In the genomic region with DNA sequence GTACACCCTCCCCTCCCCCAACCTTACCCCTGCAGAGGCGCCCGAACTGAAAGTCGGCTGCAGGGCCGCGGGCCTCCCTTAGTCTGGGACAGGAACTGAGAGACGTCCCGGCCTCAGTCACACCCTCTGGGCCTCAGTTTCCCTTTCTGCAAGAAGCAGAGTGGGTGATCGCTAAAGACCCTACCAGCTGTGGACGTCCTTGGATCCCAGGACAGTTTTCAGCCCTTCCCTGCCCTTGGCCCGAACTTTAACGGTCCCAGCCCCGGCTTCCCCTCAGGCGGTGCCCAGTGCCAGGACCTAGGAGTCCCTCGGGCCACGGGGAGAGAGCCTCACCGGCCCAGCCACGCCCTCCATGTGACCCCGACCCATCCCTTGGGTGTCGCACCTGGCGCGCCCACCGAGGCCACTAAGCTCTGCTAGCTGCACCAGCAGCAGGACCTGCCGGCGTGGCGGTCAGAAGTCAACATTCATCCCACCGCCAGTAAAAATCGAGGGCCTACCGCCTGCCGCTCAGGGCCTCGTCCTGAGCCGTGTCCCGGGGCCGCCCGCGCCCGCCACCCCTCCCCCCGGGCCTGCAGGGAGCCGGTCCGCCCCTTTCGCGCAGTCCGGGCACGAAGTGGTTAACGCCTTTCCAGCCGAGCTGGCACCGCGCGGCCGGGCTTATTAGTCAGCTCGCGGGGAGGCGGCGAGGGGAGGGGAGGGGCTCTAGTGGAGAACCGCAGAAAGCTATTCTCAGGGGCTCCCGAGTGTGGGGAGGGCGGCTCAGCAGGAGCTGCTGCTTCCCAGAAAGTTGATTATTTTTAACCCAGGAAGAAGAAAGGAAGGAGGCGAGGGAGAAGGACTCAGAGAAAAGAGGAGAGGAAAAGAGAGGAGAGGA, we compare ENCODE assay signal across 8 cellular contexts.
DNase-seq lines count a peak whose midpoint lies in the region; ATAC-seq and TF ChIP-seq lines count a peak whose summit lies in the region.

No MANE protein-coding gene starts in this region.

- intact Hi-C loops in CD4-positive, alpha-beta memory T cell (cut with micrococcal nuclease), result loop anchor here (1.0 to 5.0 kb wide), 4 partner anchors 8 to 322 kb away; no protein-coding TSS in a partner anchor
- intact Hi-C loops in IMR-90 (cut with micrococcal nuclease), result loop anchor here (1.0 to 2.0 kb wide), 4 partner anchors 72 to 356 kb away; a partner anchor contains a TSS

- TF ChIP-seq RAD21 in IMR-90 (IDR thresholded peaks at IDR 0.05; ENCODE audit: low read length), result peak; percentile 40; the same call in 1 of the 2 replicates

- H3K27ac ChIP-seq in CD4-positive, alpha-beta memory T cell (ENCODE audit: low read depth, low read length), result peak overlapping the region; percentile 63
- peak overlapping the region; percentile 99 for H3K27ac ChIP-seq in IMR-90 (ENCODE audit: insufficient read depth, low read length)

- peak; percentile 53 to 85 (median 57) for DNase-seq in CD4-positive, alpha-beta memory T cell
- DNase-seq in IMR-90, result peak; percentile 91
- DNase-seq in SHP77 (lab: John Stamatoyannopoulos, UW), result peak; percentile 81 to 92
- DNase-seq in activated naive CD4-positive, alpha-beta T cell (lab: John Stamatoyannopoulos, UW), result peak; percentile 39 to 74 (median 66)
- DNase-seq in fibroblast of villous mesenchyme (ENCODE audit: low read depth), result peak; percentile 96
- DNase-seq in nephron progenitor cell, result peak; percentile 96
- DNase-seq in stimulated activated naive B cell treated with anti-CD40 and anti-IgM and Interleukin-4, amounts not matched to agents 10 μg/mL and 1 μg/mL and 100 μg/mL, for 72 hours, result peak; percentile 50
- DNase-seq in GM19240 (ENCODE audit: insufficient read length, low spot score), result no peak

- peaks cover 0 to 10% of the 10 kb centered on the region in 2 donors for H3K36me3 Mint-ChIP-seq in CD4-positive, alpha-beta memory T cell
- no peaks in the 10 kb centered on the region for H3K36me3 Mint-ChIP-seq in nephron progenitor cell (ENCODE audit: low read depth)
- peaks cover 16 to 29% of the 10 kb centered on the region in 2 donors for H3K36me3 Mint-ChIP-seq in stimulated activated naive B cell treated with anti-CD40 and anti-IgM and Interleukin-4, amounts not matched to agents 10 μg/mL and 1 μg/mL and 100 μg/mL, for 72 hours

- H3K18ac ChIP-seq in IMR-90 (ENCODE audit: low read depth, low read length), result peak overlapping the region; percentile 98

- H4K5ac ChIP-seq in IMR-90 (ENCODE audit: low read depth, low read length), result peak overlapping the region; percentile 97

- H3K9me3 ChIP-seq in CD4-positive, alpha-beta memory T cell (ENCODE audit: control insufficient read depth in 1 of 2, low read length in 2 of 2), result no peaks in the 10 kb centered on the region
- H3K9me3 ChIP-seq in IMR-90 (ENCODE audit: control insufficient read depth, insufficient read depth, low read length), result no peaks in the 10 kb centered on the region

- H3K56ac ChIP-seq in IMR-90 (ENCODE audit: extremely low read depth, insufficient read depth, low read length), result peak overlapping the region; percentile 95

- peak overlapping the region; percentile 93 for H3K4me2 ChIP-seq in IMR-90 (ENCODE audit: low read depth, low read length)

- peak; percentile 74 for ATAC-seq in IMR-90 (ENCODE audit: low read depth)
- ATAC-seq in stimulated activated naive B cell treated with anti-CD40 and anti-IgM and Interleukin-4, amounts not matched to agents 10 μg/mL and 1 μg/mL and 100 μg/mL, for 72 hours (replicated peaks), result peak; percentile 82 to 83

- no peaks in the 10 kb centered on the region for H3K27me3 Mint-ChIP-seq in CD4-positive, alpha-beta memory T cell
- H3K27me3 Mint-ChIP-seq in nephron progenitor cell (ENCODE audit: low read depth, poor library complexity), result peaks cover 5% of the 10 kb centered on the region
- H3K27me3 Mint-ChIP-seq in stimulated activated naive B cell treated with anti-CD40 and anti-IgM and Interleukin-4, amounts not matched to agents 10 μg/mL and 1 μg/mL and 100 μg/mL, for 72 hours, result peaks cover 17 to 22% of the 10 kb centered on the region in 2 donors

- CTCF ChIA-PET in CD4-positive, alpha-beta memory T cell (lab: Charles Lee; ENCODE audit: partially characterized antibody), result interaction anchor here (0.7 to 1.3 kb wide), 4 partner anchors 36 to 323 kb away, joined by 3 to 9 read pairs (median 3); no protein-coding TSS in a partner anchor
- CTCF ChIA-PET in IMR-90 (lab: Yijun Ruan, JAX), result interaction anchor here (1.0 to 1.1 kb wide), 2 partner anchors 322 to 358 kb away, joined by 3 to 4 read pairs; no protein-coding TSS in a partner anchor

- BruUV-seq in IMR-90 (replicated peaks; lab: Mats Ljungman, UMichigan), result no TSS peak

- H3K4me1 ChIP-seq in CD4-positive, alpha-beta memory T cell (ENCODE audit: insufficient read depth, low read length), result peaks cover 28% of the 10 kb centered on the region
- peaks cover 43% of the 10 kb centered on the region for H3K4me1 ChIP-seq in IMR-90 (ENCODE audit: control insufficient read depth, insufficient read depth, low read length)

- peak overlapping the region; percentile 51 to 84 for H3K4me3 ChIP-seq in CD4-positive, alpha-beta memory T cell (ENCODE audit: low read length in 2 of 2)
- H3K4me3 ChIP-seq in IMR-90 (ENCODE audit: insufficient read depth, low read depth, low read length) (peak overlapping the region; percentile 72), fibroblast of villous mesenchyme (ENCODE audit: low read depth, low read length) (peak overlapping the region; percentile 70)

- peak overlapping the region; percentile 100 for H2AK9ac ChIP-seq in IMR-90 (replicated peaks; ENCODE audit: low read depth, low read length, poor library complexity)

- H2AK5ac ChIP-seq in IMR-90 (ENCODE audit: low read depth, low read length), result peak overlapping the region; percentile 100

- H2AFZ ChIP-seq in IMR-90 (replicated peaks; ENCODE audit: low read length, poor library complexity), result peak overlapping the region; percentile 91

- H3K9me3 Mint-ChIP-seq in CD4-positive, alpha-beta memory T cell, result no peaks in the 10 kb centered on the region
- H3K9me3 Mint-ChIP-seq in nephron progenitor cell, result no peaks in the 10 kb centered on the region
- H3K9me3 Mint-ChIP-seq in stimulated activated naive B cell treated with anti-CD40 and anti-IgM and Interleukin-4, amounts not matched to agents 10 μg/mL and 1 μg/mL and 100 μg/mL, for 72 hours, result no peaks in the 10 kb centered on the region

- peak overlapping the region; percentile 99 for H3K23ac ChIP-seq in IMR-90 (ENCODE audit: low read depth, low read length)

- peak overlapping the region; percentile 75 to 96 (median 92) for H3K27ac Mint-ChIP-seq in CD4-positive, alpha-beta memory T cell
- H3K27ac Mint-ChIP-seq in nephron progenitor cell, result peak overlapping the region; percentile 99
- peak overlapping the region; percentile 85 for H3K27ac Mint-ChIP-seq in stimulated activated naive B cell treated with anti-CD40 and anti-IgM and Interleukin-4, amounts not matched to agents 10 μg/mL and 1 μg/mL and 100 μg/mL, for 72 hours

- peak overlapping the region; percentile 99 for H2BK5ac ChIP-seq in IMR-90 (ENCODE audit: low read depth, low read length, poor library complexity, severe bottlenecking)

- H4K8ac ChIP-seq in IMR-90 (ENCODE audit: low read depth in 2 of 2, low read length in 2 of 2), result peak overlapping the region; percentile 98 to 100

- peak overlapping the region; percentile 100 for H4K91ac ChIP-seq in IMR-90 (ENCODE audit: insufficient read depth, low read depth, low read length)

- peaks cover 26 to 65% of the 10 kb centered on the region in 2 experiments for H3K79me1 ChIP-seq in IMR-90 (ENCODE audit: low read depth in 1 of 2, low read length in 2 of 2)

- H3K4ac ChIP-seq in IMR-90 (ENCODE audit: low read depth, low read length), result peak overlapping the region; percentile 100

- dilution Hi-C loops in IMR-90 (cut with HindIII; ENCODE audit: low sequenced_read_pairs, unreplicated experiment), result no loop called here

- POLR2A ChIA-PET in CD4-positive, alpha-beta memory T cell (lab: Charles Lee; ENCODE audit: partially characterized antibody), result interaction anchor here (0.7 to 6.3 kb wide), 22 partner anchors 9 to 357 kb away, joined by 3 to 44 read pairs (median 6); a partner anchor contains a TSS
- POLR2A ChIA-PET in IMR-90 (lab: Charles Lee; ENCODE audit: unreplicated experiment), result interaction anchor here (0.5 to 3.0 kb wide), 18 partner anchors 13 to 366 kb away, joined by 3 to 32 read pairs (median 7); a partner anchor contains a TSS

- H3K14ac ChIP-seq in IMR-90 (replicated peaks; ENCODE audit: low read depth, low read length), result peak overlapping the region; percentile 100

- H3K9ac ChIP-seq in IMR-90 (ENCODE audit: low read depth, low read length), result peak overlapping the region; percentile 100

- H3K36me3 ChIP-seq in CD4-positive, alpha-beta memory T cell (ENCODE audit: insufficient read depth, low read length), result no peaks in the 10 kb centered on the region
- peaks cover 2% of the 10 kb centered on the region; the same call in 1 of the 2 replicates for H3K36me3 ChIP-seq in IMR-90 (ENCODE audit: control insufficient read depth, insufficient read depth, low read length)

- peak overlapping the region; percentile 99 for H2BK20ac ChIP-seq in IMR-90 (ENCODE audit: low read depth, low read length)

- H2BK15ac ChIP-seq in IMR-90 (ENCODE audit: low read depth, low read length), result peak overlapping the region; percentile 91; the same call in 2 of the 3 replicates

- in situ Hi-C loops in IMR-90 (cut with MboI; ENCODE audit: low sequenced_read_pairs), result no loop called here

- H3K9me1 ChIP-seq in IMR-90 (ENCODE audit: insufficient read depth, low read length), result peaks cover 18% of the 10 kb centered on the region

- H3K27me3 ChIP-seq in CD4-positive, alpha-beta memory T cell (ENCODE audit: insufficient read depth, low read length), result no peaks in the 10 kb centered on the region
- H3K27me3 ChIP-seq in IMR-90 (ENCODE audit: control insufficient read depth, insufficient read depth, low read length), result no peaks in the 10 kb centered on the region

- WGBS in IMR-90 (ENCODE audit: extremely low coverage in 2 of 2, insufficient read length in 1 of 2), 2 experiments, result 1% methylated on average over 21 of the region's 57 CpGs; no CpG with 5 or more reads in 1 of the 2 experiments

- H4K20me1 ChIP-seq in IMR-90 (ENCODE audit: insufficient read depth, low read length), result no peaks in the 10 kb centered on the region

- H3K4me3 Mint-ChIP-seq in CD4-positive, alpha-beta memory T cell, result peak overlapping the region; percentile 81 to 92 (median 86)
- H3K4me3 Mint-ChIP-seq in nephron progenitor cell, result peak overlapping the region; percentile 88
- peak overlapping the region; percentile 76 to 79 for H3K4me3 Mint-ChIP-seq in stimulated activated naive B cell treated with anti-CD40 and anti-IgM and Interleukin-4, amounts not matched to agents 10 μg/mL and 1 μg/mL and 100 μg/mL, for 72 hours

- H2BK120ac ChIP-seq in IMR-90 (ENCODE audit: low read depth, low read length), result peak overlapping the region; percentile 100

- peak; percentile 94 for TF ChIP-seq POLR2A in IMR-90 (IDR thresholded peaks at IDR 0.05; ENCODE audit: low read depth, low read length)

- TF ChIP-seq CTCF in IMR-90 (conservative IDR thresholded peaks at IDR 0.05; ENCODE audit: low read depth, low read length), result no peak
- no peak for TF ChIP-seq CTCF in fibroblast of villous mesenchyme (IDR thresholded peaks at IDR 0.05; ENCODE audit: insufficient read depth, low read depth, low read length)
- TF ChIP-seq CTCF in nephron progenitor cell (IDR thresholded peaks at IDR 0.05), result no peak

- peaks cover 16 to 46% (median 27%) of the 10 kb centered on the region in 4 donors for H3K4me1 Mint-ChIP-seq in CD4-positive, alpha-beta memory T cell
- peaks cover 86% of the 10 kb centered on the region for H3K4me1 Mint-ChIP-seq in nephron progenitor cell
- peaks cover 16 to 20% of the 10 kb centered on the region in 2 donors for H3K4me1 Mint-ChIP-seq in stimulated activated naive B cell treated with anti-CD40 and anti-IgM and Interleukin-4, amounts not matched to agents 10 μg/mL and 1 μg/mL and 100 μg/mL, for 72 hours
